8 cellular contexts compared by ENCODE assay signal in the genomic region with DNA sequence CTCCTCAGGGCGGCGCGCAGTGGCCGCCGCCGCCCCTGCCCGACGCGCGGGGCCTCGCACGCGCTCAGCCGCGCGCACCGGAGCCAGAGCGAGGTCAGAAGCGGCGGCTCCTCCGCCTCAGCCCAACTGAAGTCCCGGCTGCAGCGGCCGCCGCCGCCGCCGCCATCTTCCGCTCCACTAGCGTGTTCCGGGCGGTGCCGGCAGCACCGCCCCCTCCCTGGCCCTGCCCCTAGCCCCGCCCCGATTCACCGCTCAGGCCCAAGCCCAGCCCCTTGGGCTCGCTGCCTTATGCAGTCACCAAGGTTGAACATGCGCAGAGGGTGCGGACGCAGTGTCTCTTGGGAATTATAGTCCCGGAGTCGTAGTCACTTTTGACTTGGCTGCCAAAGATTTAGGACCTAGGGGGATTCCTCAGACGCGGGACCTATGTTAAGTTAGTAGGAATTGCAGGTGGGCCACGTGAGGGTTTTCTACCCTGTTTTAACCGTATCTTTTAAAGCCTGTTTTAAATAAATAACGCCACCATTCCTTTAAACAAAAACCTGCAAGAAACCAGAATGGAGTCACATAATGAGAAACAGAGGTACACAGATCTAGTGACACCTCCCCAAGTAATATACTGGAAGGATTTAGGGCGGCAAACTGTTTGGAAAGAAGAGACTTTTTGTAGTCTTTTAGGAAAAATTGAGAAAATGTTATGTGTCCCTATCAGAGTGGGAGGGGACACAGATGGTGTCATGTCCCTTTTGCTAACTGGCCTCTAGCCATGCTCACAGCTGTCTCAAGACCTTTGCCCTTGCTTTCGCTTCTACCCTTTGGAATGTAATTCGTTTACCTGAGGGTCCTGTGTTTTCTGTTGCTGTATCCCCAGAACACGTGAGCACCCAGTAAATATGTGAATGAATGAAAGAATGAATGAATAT. TPM values are rescaled to one million over a fixed set of nuclear protein-coding genes. Genes with fewer than 3 reads are reported as not detected.
DNase-seq lines count a peak whose midpoint lies in the region; ATAC-seq and TF ChIP-seq lines count a peak whose summit lies in the region.

A gene with protein sequence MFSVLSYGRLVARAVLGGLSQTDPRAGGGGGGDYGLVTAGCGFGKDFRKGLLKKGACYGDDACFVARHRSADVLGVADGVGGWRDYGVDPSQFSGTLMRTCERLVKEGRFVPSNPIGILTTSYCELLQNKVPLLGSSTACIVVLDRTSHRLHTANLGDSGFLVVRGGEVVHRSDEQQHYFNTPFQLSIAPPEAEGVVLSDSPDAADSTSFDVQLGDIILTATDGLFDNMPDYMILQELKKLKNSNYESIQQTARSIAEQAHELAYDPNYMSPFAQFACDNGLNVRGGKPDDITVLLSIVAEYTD (minus strand): TSS at position 182 of the 923 bp plus-strand sequence. CDS start 287 bp downstream, outside the sequence.

- peak within 1 kb of the TSS; percentile 81 for H3K4me2 ChIP-seq in mammary epithelial cell (ENCODE audit: insufficient read depth, low read depth, low read length)

- TSS peak; percentile 15 for BruUV-seq in mammary epithelial cell (replicated peaks; lab: Mats Ljungman, UMichigan)

- H3K36me3 ChIP-seq in mammary epithelial cell (ENCODE audit: insufficient read depth, low read length) (no peaks in the 10 kb centered on the region), iPS-20b (ENCODE audit: insufficient read depth, low read depth, low read length) (no peaks in the 10 kb centered on the region)

- CTCF ChIA-PET in AG04449 (lab: Yijun Ruan, JAX) (interaction anchor here (1.2 to 4.2 kb wide), 2 partner anchors 10 to 17 kb away, joined by 5 to 49 read pairs; no protein-coding TSS in a partner anchor), mammary epithelial cell (lab: Charles Lee; ENCODE audit: low non-redundant PET) (no interaction called here)

- ATAC-seq in GM18907 (IDR thresholded peaks at IDR 0.05; ENCODE audit: unreplicated experiment) (peak; percentile 77), HG03159 (IDR thresholded peaks at IDR 0.05; ENCODE audit: unreplicated experiment) (peak; percentile 75)

- H3K4me3 ChIP-seq in AG04449 (ENCODE audit: low read depth, low read length) (peak within 1 kb of the TSS; percentile 90), WI38 (ENCODE audit: low read depth, low read length) (peak within 1 kb of the TSS; percentile 74), mammary epithelial cell (replicated peaks in 1 of 3; ENCODE audit: insufficient read depth in 1 of 3, low read depth in 2 of 3, low read length in 3 of 3) (peak within 1 kb of the TSS; percentile 69 to 98 (median 97)), iPS-20b (ENCODE audit: low read length) (peak within 1 kb of the TSS; percentile 94), skin epidermis (peak within 1 kb of the TSS; percentile 68 to 97 (median 91))

- H3K27ac ChIP-seq in mammary epithelial cell (ENCODE audit: insufficient read depth, low read depth, low read length) (peak within 1 kb of the TSS; percentile 93), iPS-20b (ENCODE audit: low read length) (no peak within 1 kb of the TSS), skin epidermis (peak within 1 kb of the TSS; percentile 75 to 99 (median 92))

- 20% methylated on average over 7 of the region's 52 CpGs for WGBS in mammary epithelial cell (ENCODE audit: low coverage, missing lambda C conversion rate)

- H3K9ac ChIP-seq in mammary epithelial cell (ENCODE audit: insufficient read depth, low read length) (peak within 1 kb of the TSS; percentile 99), iPS-20b (ENCODE audit: low read depth, low read length) (peak within 1 kb of the TSS; percentile 82; the same call in 1 of the 2 replicates)

- DNase-seq in AG04449 (ENCODE audit: low read depth, low spot score): peak; percentile 73
- peak; percentile 91 for DNase-seq in NCI-H2227 treated with DMSO at 0.1 percent for 48 hours (lab: John Stamatoyannopoulos, UW)
- peak; percentile 93 for DNase-seq in mammary epithelial cell

- POLR2A ChIA-PET in AG04449 (lab: Yijun Ruan, JAX): no interaction called here

- intact Hi-C loops in mammary epithelial cell (cut with micrococcal nuclease): loop anchor here (1.0 kb wide), 1 partner anchor 31 kb away; no protein-coding TSS in a partner anchor

- H3K4me1 ChIP-seq in mammary epithelial cell (ENCODE audit: insufficient read depth, low read length) (peaks cover 33% of the 10 kb centered on the region), iPS-20b (ENCODE audit: insufficient read depth, low read length) (0 out of 2 replicates have a peak, but pooled peaks cover 6% of the 10 kb centered on the region)

- no peaks in the 10 kb centered on the region for H3K27me3 ChIP-seq in mammary epithelial cell (ENCODE audit: insufficient read depth, low read length)
- H3K27me3 ChIP-seq in iPS-20b (ENCODE audit: insufficient read depth, low read length): no peaks in the 10 kb centered on the region; the same call in 1 of the 2 replicates

- no peaks in the 10 kb centered on the region for H3K9me3 ChIP-seq in mammary epithelial cell (replicated peaks; ENCODE audit: insufficient read depth, low read length)
- H3K9me3 ChIP-seq in iPS-20b (ENCODE audit: insufficient read depth, low read depth, low read length): no peaks in the 10 kb centered on the region

- in situ Hi-C loops in mammary epithelial cell (cut with MboI; ENCODE audit: low sequenced_read_pairs in 2 of 2): no loop called here

- H3K79me2 ChIP-seq in mammary epithelial cell (ENCODE audit: insufficient read depth, low read length): peaks cover 45% of the 10 kb centered on the region

- dilution Hi-C loops in mammary epithelial cell (cut with HindIII; ENCODE audit: low sequenced_read_pairs): loop anchor here (10.0 kb wide), 1 partner anchor 199 kb away; no protein-coding TSS in a partner anchor

- no peaks in the 10 kb centered on the region for H4K20me1 ChIP-seq in mammary epithelial cell (ENCODE audit: insufficient read depth, low read length)

- peak within 1 kb of the TSS; percentile 59 for H2AFZ ChIP-seq in mammary epithelial cell (ENCODE audit: low read depth, low read length)

- TF ChIP-seq CTCF in AG04449 (IDR thresholded peaks at IDR 0.05; ENCODE audit: insufficient read depth, low read length, missing control alignments) (no peak), WI38 (IDR thresholded peaks at IDR 0.05; ENCODE audit: low read depth, low read length) (no peak), mammary epithelial cell (conservative IDR thresholded peaks at IDR 0.05 in 1 of 2, IDR thresholded peaks at IDR 0.05 in 1 of 2; ENCODE audit: extremely low read depth in 1 of 2, insufficient read depth in 1 of 2, low read depth in 1 of 2, low read length in 2 of 2) (no peak)

RNA-seq across cellular contexts. Expression of the gene that starts here (rescaled TPM):
- total RNA-seq in mammary epithelial cell: 10 to 100 TPM; 17.7 to 26.5 TPM
- polyA plus RNA-seq in mammary epithelial cell: 18.2 TPM
- 12.5 TPM for polyA minus RNA-seq in mammary epithelial cell
